ENCODE assay signal across 11 cellular contexts in the genomic region with DNA sequence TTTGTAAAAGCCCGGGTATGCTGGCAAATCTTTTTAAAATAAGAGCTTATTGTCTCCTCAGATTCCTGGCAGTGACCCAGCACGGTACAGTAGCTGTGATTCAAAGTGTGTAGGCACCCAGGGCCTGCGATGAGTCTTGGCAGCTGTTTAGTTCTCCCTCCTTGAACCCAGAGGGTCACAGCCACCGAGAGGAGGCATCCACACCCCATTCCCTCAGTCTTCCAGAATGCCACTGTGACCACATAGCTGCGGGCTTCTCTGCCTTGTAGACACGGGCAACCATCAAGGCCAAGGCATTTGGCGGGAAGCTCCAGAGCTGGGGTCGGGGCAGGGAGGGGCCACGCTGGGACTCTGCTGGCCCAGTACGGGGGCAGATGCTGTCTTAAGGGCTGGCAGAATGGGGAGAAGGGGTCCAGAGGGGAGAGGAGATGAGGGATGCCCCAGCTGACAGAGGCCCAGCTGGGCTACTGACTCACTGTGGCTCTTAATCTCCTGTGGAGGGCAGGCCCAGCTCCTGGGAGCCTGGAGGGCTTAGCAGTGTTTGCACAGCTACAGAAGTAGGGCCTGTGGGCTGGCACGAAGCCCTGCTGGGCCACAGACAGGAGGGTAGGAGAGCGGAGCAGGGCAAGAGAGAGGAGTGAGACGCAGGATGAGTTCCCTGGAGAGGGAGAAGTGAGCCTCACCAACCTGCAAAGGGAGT.
A peak's percentile ranks its signal among the peaks of the same experiment; 100 is the strongest.
DNase-seq lines count a peak whose midpoint lies in the region; ATAC-seq, FAIRE-seq and TF ChIP-seq lines count a peak whose summit lies in the region.
"Had no signal": no experiment of that assay in that cellular context is flagged by ENCODE, and none has a peak within 500 bp of the region (broad histone marks: within the 10 kb centered on the region; RNA-seq: fewer than 3 reads in every experiment).

No MANE protein-coding gene starts in this region.

- H3K27me3 Mint-ChIP-seq in activated CD8-positive, alpha-beta T cell treated with anti-CD3 and anti-CD28 coated beads, Interleukin-2, amount 10 ng/mL, durations not matched to agents 7 days and 5 days (ENCODE audit: low read depth): peaks cover 11% of the 10 kb centered on the region

- no peaks in the 10 kb centered on the region for H3K27me3 ChIP-seq in heart left ventricle
- no peaks in the 10 kb centered on the region for H3K27me3 ChIP-seq in upper lobe of right lung
- H3K27me3 ChIP-seq: tibial artery had no signal

- ATAC-seq in left cardiac atrium (peak; percentile 19 to 29), heart left ventricle (no peak), upper lobe of right lung (peak; percentile 92), HG02870 (IDR thresholded peaks at IDR 0.05; ENCODE audit: unreplicated experiment) (no peak)
- ATAC-seq in activated CD8-positive, alpha-beta T cell treated with anti-CD3 and anti-CD28 coated beads, Interleukin-2, amount 10 ng/mL, durations not matched to agents 7 days and 5 days: no peak

- peaks cover 0 to 19% (median 2%) of the 10 kb centered on the region in 12 donors for H3K4me1 ChIP-seq in heart left ventricle
- H3K4me1 ChIP-seq in upper lobe of right lung: peaks cover 11% of the 10 kb centered on the region

- CTCF ChIA-PET in activated CD8-positive, alpha-beta T cell treated with anti-CD3 and anti-CD28 coated beads, Interleukin-2, amount 10 ng/mL, durations not matched to agents 7 days and 5 days (lab: Charles Lee): no interaction called here

- intact Hi-C loops in left cardiac atrium (cut with DNase I): no loop called here
- intact Hi-C loops in heart left ventricle (cut with DNase I): no loop called here
- intact Hi-C loops in upper lobe of right lung (cut with DNase I): no loop called here

- DNase-seq in left cardiac atrium (no peak), heart left ventricle (no peak), RCC 7860 (ENCODE audit: low spot score) (peak; percentile 93), foreskin melanocyte (peak; percentile 53), upper lobe of right lung (peak; percentile 91), GM19239 (ENCODE audit: insufficient read length, low spot score) (no peak)
- no peak for DNase-seq in activated CD8-positive, alpha-beta T cell treated with anti-CD3 and anti-CD28 coated beads, Interleukin-2, amount 10 ng/mL, durations not matched to agents 7 days and 5 days
- DNase-seq: activated CD4-positive, alpha-beta T cell treated with anti-CD3 and anti-CD28 coated beads, Interleukin-2, amount 10 ng/mL, durations not matched to agents 7 days and 5 days had no signal

- TF ChIP-seq CTCF in heart left ventricle (IDR thresholded peaks at IDR 0.05) (no peak), upper lobe of right lung (IDR thresholded peaks at IDR 0.05) (no peak)

- H3K9me3 Mint-ChIP-seq in activated CD8-positive, alpha-beta T cell treated with anti-CD3 and anti-CD28 coated beads, Interleukin-2, amount 10 ng/mL, durations not matched to agents 7 days and 5 days (ENCODE audit: insufficient read depth): no peaks in the 10 kb centered on the region
- H3K9me3 Mint-ChIP-seq: activated CD4-positive, alpha-beta T cell treated with anti-CD3 and anti-CD28 coated beads, Interleukin-2, amount 10 ng/mL, durations not matched to agents 7 days and 5 days had no signal

- no peak overlapping the region for H3K4me3 Mint-ChIP-seq in activated CD8-positive, alpha-beta T cell treated with anti-CD3 and anti-CD28 coated beads, Interleukin-2, amount 10 ng/mL, durations not matched to agents 7 days and 5 days
- H3K4me3 Mint-ChIP-seq: activated CD4-positive, alpha-beta T cell treated with anti-CD3 and anti-CD28 coated beads, Interleukin-2, amount 10 ng/mL, durations not matched to agents 7 days and 5 days; B cell had no signal

- TF ChIP-seq POLR2A in heart left ventricle (IDR thresholded peaks at IDR 0.05): no peak

- no peaks in the 10 kb centered on the region for H3K36me3 Mint-ChIP-seq in activated CD8-positive, alpha-beta T cell treated with anti-CD3 and anti-CD28 coated beads, Interleukin-2, amount 10 ng/mL, durations not matched to agents 7 days and 5 days (ENCODE audit: low read depth)

- H3K4me3 ChIP-seq in heart left ventricle (no peak overlapping the region), upper lobe of right lung (no peak overlapping the region)
- H3K4me3 ChIP-seq: tibial artery had no signal

- H3K36me3 ChIP-seq in heart left ventricle: no peaks in the 10 kb centered on the region
- H3K36me3 ChIP-seq in upper lobe of right lung: no peaks in the 10 kb centered on the region
- H3K36me3 ChIP-seq: tibial artery had no signal

- POLR2A ChIA-PET in activated CD8-positive, alpha-beta T cell treated with anti-CD3 and anti-CD28 coated beads, Interleukin-2, amount 10 ng/mL, durations not matched to agents 7 days and 5 days (lab: Charles Lee): no interaction called here

- H3K9me3 ChIP-seq in heart left ventricle (no peaks in the 10 kb centered on the region), upper lobe of right lung (no peaks in the 10 kb centered on the region)
- H3K9me3 ChIP-seq: tibial artery had no signal

- no peak overlapping the region for H3K27ac ChIP-seq in heart left ventricle
- no peak overlapping the region for H3K27ac ChIP-seq in upper lobe of right lung
- H3K27ac ChIP-seq: tibial artery had no signal

- H3K27ac Mint-ChIP-seq in activated CD8-positive, alpha-beta T cell treated with anti-CD3 and anti-CD28 coated beads, Interleukin-2, amount 10 ng/mL, durations not matched to agents 7 days and 5 days: no peak overlapping the region
- H3K27ac Mint-ChIP-seq: activated CD4-positive, alpha-beta T cell treated with anti-CD3 and anti-CD28 coated beads, Interleukin-2, amount 10 ng/mL, durations not matched to agents 7 days and 5 days; B cell had no signal

- no peaks in the 10 kb centered on the region for H3K4me1 Mint-ChIP-seq in activated CD8-positive, alpha-beta T cell treated with anti-CD3 and anti-CD28 coated beads, Interleukin-2, amount 10 ng/mL, durations not matched to agents 7 days and 5 days (ENCODE audit: low read depth)
- H3K4me1 Mint-ChIP-seq: activated CD4-positive, alpha-beta T cell treated with anti-CD3 and anti-CD28 coated beads, Interleukin-2, amount 10 ng/mL, durations not matched to agents 7 days and 5 days; B cell had no signal

- WGBS in heart left ventricle, 4 donors: 77 to 83% (median 80%) methylated on average over 11 to 13 of the region's 13 CpGs

- peak; percentile 89 for FAIRE-seq in RCC 7860 (lab: Jason Lieb, UNC)
- no peak for FAIRE-seq in GM19239 (lab: Jason Lieb, UNC)

Comparison
In these comparisons a context has a peak if more than half of its experiments do, and no peak if none do; other contexts are left out.
1. ATAC-seq: peak in left cardiac atrium (2 of 2) and upper lobe of right lung (single experiment); none in heart left ventricle (0 of 4), HG02870 (single experiment) and activated CD8-positive, alpha-beta T cell treated with anti-CD3 and anti-CD28 coated beads, Interleukin-2, amount 10 ng/mL, durations not matched to agents 7 days and 5 days (single experiment).
2. DNase-seq: peak in RCC 7860 (single experiment), foreskin melanocyte (single experiment) and upper lobe of right lung (single experiment); none in left cardiac atrium (single experiment), heart left ventricle (0 of 5), GM19239 (single experiment) and activated CD8-positive, alpha-beta T cell treated with anti-CD3 and anti-CD28 coated beads, Interleukin-2, amount 10 ng/mL, durations not matched to agents 7 days and 5 days (single experiment).